11 cellular contexts compared by ENCODE assay signal in the genomic region with DNA sequence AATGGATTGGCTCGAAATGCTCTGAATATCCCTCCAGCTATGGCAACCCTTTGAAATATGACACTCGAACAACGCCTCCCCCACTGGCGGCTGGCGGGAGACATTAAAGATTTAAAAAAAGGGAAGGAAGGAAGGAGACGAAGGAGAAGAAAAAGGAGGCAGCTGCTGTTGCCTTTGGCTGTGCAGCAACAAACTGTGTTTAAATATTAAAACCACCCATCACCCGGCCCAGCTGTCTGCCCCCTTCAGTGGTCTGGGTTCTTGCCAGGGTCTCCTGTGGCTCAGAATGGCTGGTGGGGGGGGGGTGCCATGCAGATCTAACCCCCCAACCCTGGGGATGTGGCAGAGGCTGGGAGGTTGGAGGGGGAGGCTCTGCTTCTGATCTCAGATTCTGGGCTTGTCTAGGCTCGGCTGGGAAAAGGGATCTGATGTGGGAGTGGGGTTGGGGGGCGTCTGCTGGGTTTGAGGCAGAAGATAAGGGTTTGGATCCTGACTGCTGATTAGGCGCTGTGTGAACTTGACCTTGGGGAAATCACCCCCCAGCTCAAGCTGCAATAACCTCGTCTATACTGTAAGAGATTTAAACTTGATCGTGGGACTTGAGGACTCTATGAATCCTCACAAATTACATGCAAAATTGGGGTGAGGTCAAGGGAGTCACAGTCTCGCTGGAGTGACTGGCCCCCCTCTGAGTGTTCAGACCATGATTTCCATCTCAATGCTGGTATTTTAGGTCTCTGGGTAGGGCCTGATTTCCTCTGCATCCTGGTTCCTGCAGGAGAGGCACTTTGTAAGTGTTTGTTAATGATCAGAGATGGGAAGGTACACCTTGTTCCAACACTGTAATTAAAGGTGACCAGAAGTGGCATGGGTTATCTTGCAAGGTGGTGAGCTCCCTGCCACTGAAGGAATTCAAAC. TPM values are rescaled to one million over a fixed set of nuclear protein-coding genes. Genes with fewer than 3 reads are reported as not detected.
DNase-seq lines count a peak whose midpoint lies in the region; ATAC-seq and TF ChIP-seq lines count a peak whose summit lies in the region.
"Had no signal": no experiment of that assay in that cellular context is flagged by ENCODE, and none has a peak within 500 bp of the region (broad histone marks: within the 10 kb centered on the region; RNA-seq: fewer than 3 reads in every experiment).

No MANE protein-coding gene starts in this region.

- peak overlapping the region; percentile 26; the same call in 1 of the 2 replicates for H3K27ac ChIP-seq in SJCRH30
- H3K27ac ChIP-seq: neutrophil had no signal

- no peaks in the 10 kb centered on the region for H3K4me1 Mint-ChIP-seq in activated CD8-positive, alpha-beta T cell treated with anti-CD3 and anti-CD28 coated beads for 36 hours (ENCODE audit: low read depth)

- H3K4me1 ChIP-seq in SJCRH30 = peaks cover 37% of the 10 kb centered on the region

- no peaks in the 10 kb centered on the region for H3K9me3 ChIP-seq in SJCRH30 (replicated peaks)
- H3K9me3 ChIP-seq: neutrophil had no signal

- POLR2A ChIA-PET in activated CD8-positive, alpha-beta T cell treated with anti-CD3 and anti-CD28 coated beads for 36 hours (lab: Charles Lee) = no interaction called here

- H3K4me3 ChIP-seq in SJCRH30 = peak overlapping the region; percentile 22

- 0 out of 2 replicates have a peak, but pooled peaks cover 4% of the 10 kb centered on the region for H3K27me3 ChIP-seq in SJCRH30

- peaks cover 37% of the 10 kb centered on the region for H3K27me3 Mint-ChIP-seq in activated CD8-positive, alpha-beta T cell treated with anti-CD3 and anti-CD28 coated beads for 36 hours

- TF ChIP-seq CTCF in activated CD8-positive, alpha-beta T cell treated with anti-CD3 and anti-CD28 coated beads for 36 hours (IDR thresholded peaks at IDR 0.05) = no peak

- no peaks in the 10 kb centered on the region for H3K36me3 ChIP-seq in SJCRH30
- H3K36me3 ChIP-seq: neutrophil had no signal

- CTCF ChIA-PET in activated CD8-positive, alpha-beta T cell treated with anti-CD3 and anti-CD28 coated beads for 36 hours (lab: Charles Lee) = no interaction called here

- H3K27ac Mint-ChIP-seq in activated CD8-positive, alpha-beta T cell treated with anti-CD3 and anti-CD28 coated beads for 36 hours = no peak overlapping the region

- H3K9me3 Mint-ChIP-seq in activated CD8-positive, alpha-beta T cell treated with anti-CD3 and anti-CD28 coated beads for 36 hours = no peaks in the 10 kb centered on the region

- no peak for ATAC-seq in activated CD8-positive, alpha-beta T cell treated with anti-CD3 and anti-CD28 coated beads for 36 hours
- ATAC-seq in HG03280 (IDR thresholded peaks at IDR 0.05; ENCODE audit: unreplicated experiment) = no peak

- H3K36me3 Mint-ChIP-seq in activated CD8-positive, alpha-beta T cell treated with anti-CD3 and anti-CD28 coated beads for 36 hours (ENCODE audit: low read depth) = no peaks in the 10 kb centered on the region

- intact Hi-C loops in activated CD8-positive, alpha-beta T cell treated with anti-CD3 and anti-CD28 coated beads for 36 hours (cut with micrococcal nuclease) = loop anchor here (10.0 kb wide), 2 partner anchors 327 to 427 kb away; no protein-coding TSS in a partner anchor

- DNase-seq in GDM1 (lab: John Stamatoyannopoulos, UW) (peak; percentile 18), MV-4-11 (lab: John Stamatoyannopoulos, UW) (peak; percentile 43), SJCRH30 (peak; percentile 93 to 94), mesenteric fat pad (ENCODE audit: low spot score) (peak; percentile 30), mucosa of gallbladder (ENCODE audit: low spot score) (no peak)
- DNase-seq in activated CD8-positive, alpha-beta T cell treated with anti-CD3 and anti-CD28 coated beads for 36 hours = no peak
- DNase-seq: foreskin melanocyte, IMR-90, T-helper 9 cell had no signal

- no peak overlapping the region for H3K4me3 Mint-ChIP-seq in activated CD8-positive, alpha-beta T cell treated with anti-CD3 and anti-CD28 coated beads for 36 hours

RNA-seq across cellular contexts. Expression of a gene that starts 40.3 kb away (rescaled TPM):
- 172 and 191 TPM in 2 replicates for total RNA-seq in SJCRH30 (2014; rRNA removed; shearing (Covaris generic))
- total RNA-seq in mesenteric fat pad (148 TPM), mucosa of gallbladder (90.3 TPM)
- total RNA-seq in activated CD8-positive, alpha-beta T cell treated with anti-CD3 and anti-CD28 coated beads for 36 hours = 10 to 100 TPM; 27.6 to 27.9 TPM

RNA-seq across cellular contexts. Expression of a gene that starts 46.9 kb away (rescaled TPM):
- total RNA-seq in SJCRH30 (2014; rRNA removed; shearing (Covaris generic)) = not detected in 2 replicates
- 27.3 TPM for total RNA-seq in mesenteric fat pad
- total RNA-seq in activated CD8-positive, alpha-beta T cell treated with anti-CD3 and anti-CD28 coated beads for 36 hours = under 1 TPM in 1 of 2 experiments, not detected in 1; 0.47 TPM
- total RNA-seq in mucosa of gallbladder = 6.3 TPM

Comparison
In these comparisons a context has a peak if more than half of its experiments do, and no peak if none do; other contexts are left out.
1. DNase-seq: peak in GDM1 (single experiment), MV-4-11 (single experiment), SJCRH30 (2 of 2) and mesenteric fat pad (single experiment); none in activated CD8-positive, alpha-beta T cell treated with anti-CD3 and anti-CD28 coated beads for 36 hours (single experiment) and mucosa of gallbladder (single experiment).